In the genomic region with DNA sequence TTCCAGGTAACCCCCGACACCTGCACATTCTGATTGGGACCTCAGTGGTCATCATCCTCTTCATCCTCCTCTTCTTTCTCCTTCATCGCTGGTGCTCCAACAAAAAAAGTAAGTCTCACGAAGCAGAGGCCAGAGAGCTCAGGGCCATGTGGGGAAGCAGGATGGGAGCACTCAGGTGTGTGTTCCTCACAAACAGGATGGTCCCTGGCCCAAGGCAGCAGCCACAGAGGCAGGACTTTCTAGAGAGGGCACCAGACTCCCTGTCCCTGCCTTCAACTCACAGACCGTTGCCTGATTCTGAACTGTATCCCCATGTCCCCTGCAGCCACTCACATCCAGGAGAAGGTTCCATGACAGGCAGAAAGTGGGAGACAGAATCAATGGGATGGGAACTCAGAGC, we compare ENCODE assay signal across 14 cellular contexts. TPM values are rescaled to one million over a fixed set of nuclear protein-coding genes. Genes with fewer than 3 reads are reported as not detected.
DNase-seq lines count a peak whose midpoint lies in the region; TF ChIP-seq lines count a peak whose summit lies in the region.
"Not testable (repeated sequence)": the region's sequence is repeated elsewhere in the genome, so short reads cannot be mapped to it uniquely, and the experiment has no call there.
"Had no signal": no experiment of that assay in that cellular context is flagged by ENCODE, and none has a peak within 500 bp of the region (broad histone marks: within the 10 kb centered on the region; RNA-seq: fewer than 3 reads in every experiment).

No MANE protein-coding gene starts in this region.

- not testable (repeated sequence) for H3K9ac ChIP-seq in colonic mucosa (ENCODE audit: low read depth in 2 of 2, low read length in 2 of 2)

- not testable (repeated sequence) for H3K27ac Mint-ChIP-seq in osteocyte (ENCODE audit: unreplicated experiment)

- DNase-seq in colonic mucosa, result peak; percentile 0
- DNase-seq in mesenteric fat pad (ENCODE audit: low spot score), result peak; percentile 57
- peak; percentile 25 for DNase-seq in osteocyte (ENCODE audit: extremely low spot score, unreplicated experiment)

- H3K27me3 ChIP-seq in colonic mucosa, result not testable (repeated sequence)

- H3K27me3 Mint-ChIP-seq in osteocyte (ENCODE audit: unreplicated experiment), result not testable (repeated sequence)

- not testable (repeated sequence) for H3K36me3 ChIP-seq in colonic mucosa

- not testable (repeated sequence) for H3K27ac ChIP-seq in colonic mucosa

- H3K36me3 Mint-ChIP-seq in osteocyte (ENCODE audit: unreplicated experiment), result not testable (repeated sequence)

- not testable (repeated sequence) for H3K9me3 ChIP-seq in colonic mucosa

- intact Hi-C loops in colonic mucosa (cut with DNase I), result not testable (repeated sequence)

- H3K9me3 Mint-ChIP-seq in osteocyte (ENCODE audit: unreplicated experiment), result peaks cover 40% of the 10 kb centered on the region

- not testable (repeated sequence) for H3K4me3 ChIP-seq in colonic mucosa

- H3K4me3 Mint-ChIP-seq in osteocyte (ENCODE audit: unreplicated experiment), result not testable (repeated sequence)

- not testable (repeated sequence) for H3K4me1 ChIP-seq in colonic mucosa

- TF ChIP-seq CTCF in colonic mucosa (IDR thresholded peaks at IDR 0.05); osteocyte (IDR thresholded peaks at IDR 0.05): not testable (repeated sequence)

- not testable (repeated sequence) for H3K4me1 Mint-ChIP-seq in osteocyte (ENCODE audit: unreplicated experiment)

RNA-seq across cellular contexts. Expression of a gene that starts 13.3 kb away (rescaled TPM):
- total RNA-seq in colonic mucosa (not detected), mesenteric fat pad (not detected), osteocyte (not detected in 2 replicates)
- total RNA-seq: A172; A673; B cell; Caco-2; Calu3; CD4-positive, alpha-beta memory T cell; CD4-positive, alpha-beta T cell; CD4-positive, CD25-positive, alpha-beta regulatory T cell; Daoy had no signal

RNA-seq across cellular contexts. Expression of a gene that starts 20.5 kb away (rescaled TPM):
- not detected for total RNA-seq in colonic mucosa
- 0.22 TPM for total RNA-seq in mesenteric fat pad
- total RNA-seq in osteocyte, result not detected in 2 replicates
- total RNA-seq: A172; A673; B cell; Caco-2; Calu3; CD4-positive, alpha-beta memory T cell; CD4-positive, alpha-beta T cell; CD4-positive, CD25-positive, alpha-beta regulatory T cell; CD8-positive, alpha-beta memory T cell; CD8-positive, alpha-beta T cell; Daoy had no signal

RNA-seq across cellular contexts. Expression of a gene that starts 33.4 kb away (rescaled TPM):
- total RNA-seq in colonic mucosa (not detected), mesenteric fat pad (not detected), osteocyte (not detected in 2 replicates)
- total RNA-seq: A172; A673; B cell; Caco-2; Calu3; CD4-positive, alpha-beta memory T cell; CD4-positive, alpha-beta T cell; CD4-positive, CD25-positive, alpha-beta regulatory T cell; Daoy had no signal

RNA-seq across cellular contexts. Expression of a gene that starts 44.6 kb away (rescaled TPM):
- total RNA-seq in colonic mucosa, result not detected
- not detected for total RNA-seq in mesenteric fat pad
- not detected in 2 replicates for total RNA-seq in osteocyte
- total RNA-seq: A172; A673; B cell; Caco-2; Calu3; CD4-positive, alpha-beta memory T cell; CD4-positive, alpha-beta T cell; CD4-positive, CD25-positive, alpha-beta regulatory T cell; Daoy had no signal

RNA-seq across cellular contexts. Expression of a gene that starts 49.6 kb away (rescaled TPM):
- total RNA-seq in colonic mucosa (not detected), mesenteric fat pad (not detected), osteocyte (not detected in 2 replicates)
- total RNA-seq: A172; A673; B cell; Caco-2; Calu3; CD4-positive, alpha-beta memory T cell; CD4-positive, CD25-positive, alpha-beta regulatory T cell; CD8-positive, alpha-beta memory T cell; Daoy had no signal

Comparison
In these comparisons a context has a peak if more than half of its experiments do, and no peak if none do; other contexts are left out.
1. DNase-seq: peak in every context shown above with its lines; median percentile 57 in mesenteric fat pad; 25 in osteocyte; 0 in colonic mucosa.